23 cellular contexts compared by ENCODE assay signal in the genomic region with DNA sequence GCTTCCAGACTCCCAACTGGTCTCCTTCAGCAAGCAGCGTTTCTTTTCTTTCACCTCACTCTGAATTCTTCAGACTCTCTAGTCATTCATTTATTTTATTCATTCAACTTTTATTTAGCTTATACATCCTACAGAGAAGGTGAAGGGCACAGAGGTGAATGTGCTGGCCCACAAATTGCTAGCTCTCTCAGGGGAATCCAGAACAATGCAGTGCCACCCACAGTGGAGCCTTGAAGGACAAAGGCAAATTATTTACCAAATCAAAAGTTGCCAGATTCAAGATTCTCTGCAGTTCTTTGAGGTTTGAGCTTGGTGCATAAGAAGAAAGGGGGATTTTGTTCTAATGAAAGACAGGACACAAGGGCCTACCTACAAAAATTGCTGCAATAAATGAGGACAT. TPM values are rescaled to one million over a fixed set of nuclear protein-coding genes. Genes with fewer than 3 reads are reported as not detected.
"Had no signal": no experiment of that assay in that cellular context is flagged by ENCODE, and none has a peak within 500 bp of the region (broad histone marks: within the 10 kb centered on the region; RNA-seq: fewer than 3 reads in every experiment).

No MANE protein-coding gene starts in this region.

- H3K4me3 ChIP-seq: prostate gland, right atrium auricular region, sigmoid colon, skin epidermis, testis, tibial nerve had no signal

- H3K9me3 ChIP-seq: prostate gland, right atrium auricular region, sigmoid colon, testis, tibial nerve had no signal

- H3K27ac ChIP-seq: foreskin keratinocyte, parathyroid adenoma, prostate gland, right atrium auricular region, sigmoid colon, skin epidermis, testis had no signal

- H3K4me1 ChIP-seq: parathyroid adenoma, prostate gland, testis had no signal

- H3K36me3 ChIP-seq: prostate gland, right atrium auricular region, sigmoid colon, tibial nerve had no signal

- DNase-seq: cerebellar nuclear complex; effector memory CD8-positive, alpha-beta T cell; foreskin keratinocyte; kidney; left cardiac atrium; left ventricle myocardium superior; naive thymus-derived CD8-positive, alpha-beta T cell; occipital lobe; sigmoid colon; stimulated activated CD4-positive, alpha-beta T cell treated with anti-CD3 and anti-CD28 coated beads, Interleukin-2, amount 100 ng/mL, for 24 hours; stimulated activated CD4-positive, alpha-beta T cell treated with anti-CD3 and anti-CD28 coated beads, Interleukin-4, amount 100 ng/mL, for 4 hours; stimulated activated naive B cell treated with anti-CD40 and anti-IgM and Interleukin-4, amounts not matched to agents 10 μg/mL and 1 μg/mL and 100 μg/mL, for 72 hours; stimulated activated naive CD8-positive, alpha-beta T cell treated with anti-CD3 and anti-CD28 coated beads, Interleukin-15, amount 100 ng/mL, for 72 hours; testis had no signal

- H3K79me2 ChIP-seq: parathyroid adenoma had no signal

- ATAC-seq: effector memory CD8-positive, alpha-beta T cell; foreskin keratinocyte; left cardiac atrium; left ventricle myocardium superior; naive thymus-derived CD8-positive, alpha-beta T cell; stimulated activated naive B cell treated with anti-CD40 and anti-IgM and Interleukin-4, amounts not matched to agents 10 μg/mL and 1 μg/mL and 100 μg/mL, for 72 hours; stimulated activated naive CD8-positive, alpha-beta T cell treated with anti-CD3 and anti-CD28 coated beads, Interleukin-15, amount 100 ng/mL, for 72 hours had no signal

- H2AFZ ChIP-seq: parathyroid adenoma had no signal

- H3K27me3 ChIP-seq: foreskin keratinocyte, right atrium auricular region, sigmoid colon, testis, tibial nerve had no signal

RNA-seq across cellular contexts. Expression of a gene that starts 29.7 kb away (rescaled TPM):
- total RNA-seq: epithelial cell of proximal tubule; lung microvascular endothelial cell; mononuclear cell; naive thymus-derived CD8-positive, alpha-beta T cell; ureter had no signal
- polyA plus RNA-seq: naive thymus-derived CD8-positive, alpha-beta T cell had no signal
